In genomic region chr15:92074646-92075045, GRCh38 we compare ENCODE assay signal across 13 cellular contexts.
DNase-seq lines count a peak whose midpoint lies in the region; ATAC-seq and TF ChIP-seq lines count a peak whose summit lies in the region.
"Had no signal": no experiment of that assay in that cellular context is flagged by ENCODE, and none has a peak within 500 bp of the region (broad histone marks: within the 10 kb centered on the region; RNA-seq: fewer than 3 reads in every experiment).

No MANE protein-coding gene starts in this region.

- DNase-seq in activated naive CD4-positive, alpha-beta T cell treated with anti-CD3 and anti-CD28 coated beads, Interleukin-2, amount 10 ng/mL, durations not matched to agents 7 days and 5 days: peak; percentile 30
- DNase-seq in activated naive CD4-positive, alpha-beta T cell treated with anti-CD3 and anti-CD28 coated beads, Interleukin-2, amount 50 U/mL, for 16 hours: no peak
- DNase-seq in T-helper 17 cell (no peak), heart right ventricle (peak; percentile 44 to 70), upper lobe of left lung (peak in 1 of 2 donors; percentile 85), T1000 (lab: John Stamatoyannopoulos, UW) (no peak), cerebellar cortex (ENCODE audit: low spot score) (no peak)
- no peak for DNase-seq in stimulated activated naive CD8-positive, alpha-beta T cell treated with anti-CD3 and anti-CD28 coated beads, Interleukin-15, Interleukin-2, amounts not matched to agents 100 U/mL and 50 U/mL, for 24 hours
- DNase-seq: cerebellar nuclear complex; NCI-H1092 treated with DMSO at 0.1 percent for 48 hours; stimulated activated CD4-positive, alpha-beta T cell treated with anti-CD3 and anti-CD28 coated beads, Interleukin-1b, Interleukin-23, amount 100 ng/mL, for 48 hours had no signal

- no peaks in the 10 kb centered on the region for H3K9me3 ChIP-seq in T-helper 17 cell (ENCODE audit: control insufficient read depth, low read length, poor library complexity, severe bottlenecking)
- H3K9me3 ChIP-seq in heart right ventricle: no peaks in the 10 kb centered on the region
- no peaks in the 10 kb centered on the region for H3K9me3 ChIP-seq in upper lobe of left lung

- TF ChIP-seq CTCF in heart right ventricle (IDR thresholded peaks at IDR 0.05) (no peak), upper lobe of left lung (IDR thresholded peaks at IDR 0.05) (no peak)

- CTCF ChIA-PET in activated naive CD4-positive, alpha-beta T cell treated with anti-CD3 and anti-CD28 coated beads, Interleukin-2, amount 10 ng/mL, durations not matched to agents 7 days and 5 days (lab: Charles Lee): interaction anchor here (2.0 to 2.1 kb wide), 2 partner anchors 221 to 368 kb away, joined by 9 read pairs; partner anchors contain the start of gene SLCO3A1

- peaks cover 43% of the 10 kb centered on the region for H3K4me1 Mint-ChIP-seq in activated naive CD4-positive, alpha-beta T cell treated with anti-CD3 and anti-CD28 coated beads, Interleukin-2, amount 10 ng/mL, durations not matched to agents 7 days and 5 days
- H3K4me1 Mint-ChIP-seq in T-helper 17 cell: peaks cover 58% of the 10 kb centered on the region

- H3K27ac ChIP-seq in heart right ventricle (peak overlapping the region in 3 of 10 donors; percentile 18 to 43 (median 28)), upper lobe of left lung (peak overlapping the region; percentile 1 to 58 (median 47))

- ATAC-seq in T-helper 17 cell: no peak
- peak in 6 of 8 donors; percentile 16 to 54 (median 34) for ATAC-seq in heart right ventricle
- ATAC-seq in upper lobe of left lung (ENCODE audit: low FRiP score in 2 of 2): peak; percentile 54 to 73
- no peak for ATAC-seq in stimulated activated naive CD8-positive, alpha-beta T cell treated with anti-CD3 and anti-CD28 coated beads, Interleukin-15, Interleukin-2, amounts not matched to agents 100 U/mL and 50 U/mL, for 24 hours

- intact Hi-C loops in heart right ventricle (cut with DNase I): loop anchor here in 9 of 10 donors (5.0 to 10.0 kb wide), 11 partner anchors 100 to 772 kb away; partner anchors contain the start of gene SLCO3A1 (in 1 of the 9)

- H3K4me1 ChIP-seq in heart right ventricle (peaks cover 9 to 83% (median 73%) of the 10 kb centered on the region in 9 donors), upper lobe of left lung (peaks cover 40 to 63% (median 45%) of the 10 kb centered on the region in 4 donors)

- no peaks in the 10 kb centered on the region for H3K36me3 Mint-ChIP-seq in activated naive CD4-positive, alpha-beta T cell treated with anti-CD3 and anti-CD28 coated beads, Interleukin-2, amount 10 ng/mL, durations not matched to agents 7 days and 5 days
- no peaks in the 10 kb centered on the region for H3K36me3 Mint-ChIP-seq in T-helper 17 cell (ENCODE audit: low read depth)

- H3K27me3 Mint-ChIP-seq in activated naive CD4-positive, alpha-beta T cell treated with anti-CD3 and anti-CD28 coated beads, Interleukin-2, amount 10 ng/mL, durations not matched to agents 7 days and 5 days: no peaks in the 10 kb centered on the region
- no peaks in the 10 kb centered on the region for H3K27me3 Mint-ChIP-seq in T-helper 17 cell

- TF ChIP-seq POLR2A in upper lobe of left lung (IDR thresholded peaks at IDR 0.05): no peak

- no peak overlapping the region for H3K4me3 Mint-ChIP-seq in activated naive CD4-positive, alpha-beta T cell treated with anti-CD3 and anti-CD28 coated beads, Interleukin-2, amount 10 ng/mL, durations not matched to agents 7 days and 5 days
- H3K4me3 Mint-ChIP-seq in T-helper 17 cell: no peak overlapping the region
- H3K4me3 Mint-ChIP-seq: B cell, nephron had no signal

- no peak overlapping the region for H3K27ac Mint-ChIP-seq in activated naive CD4-positive, alpha-beta T cell treated with anti-CD3 and anti-CD28 coated beads, Interleukin-2, amount 10 ng/mL, durations not matched to agents 7 days and 5 days
- H3K27ac Mint-ChIP-seq in T-helper 17 cell: peak overlapping the region; percentile 61
- H3K27ac Mint-ChIP-seq: B cell, nephron had no signal

- H3K36me3 ChIP-seq in heart right ventricle (no peaks in the 10 kb centered on the region), upper lobe of left lung (no peaks in the 10 kb centered on the region)

- WGBS in heart right ventricle, 2 donors: 12 to 14% methylated on average over 5 of the region's 5 CpGs
- 13 to 19% methylated on average over 4 to 5 of the region's 5 CpGs for WGBS in upper lobe of left lung, 2 donors

- H3K4me3 ChIP-seq in heart right ventricle: no peak overlapping the region
- no peak overlapping the region for H3K4me3 ChIP-seq in upper lobe of left lung

- no peaks in the 10 kb centered on the region for H3K27me3 ChIP-seq in heart right ventricle
- H3K27me3 ChIP-seq in upper lobe of left lung: no peaks in the 10 kb centered on the region

- peak in 1 of 4 donors; percentile 79 for TF ChIP-seq EP300 in upper lobe of left lung (IDR thresholded peaks at IDR 0.05)

- H3K9me3 Mint-ChIP-seq in activated naive CD4-positive, alpha-beta T cell treated with anti-CD3 and anti-CD28 coated beads, Interleukin-2, amount 10 ng/mL, durations not matched to agents 7 days and 5 days: no peaks in the 10 kb centered on the region
- H3K9me3 Mint-ChIP-seq: nephron had no signal

Comparison
In these comparisons a context has a peak if more than half of its experiments do, and no peak if none do; other contexts are left out.
1. DNase-seq: peak in activated naive CD4-positive, alpha-beta T cell treated with anti-CD3 and anti-CD28 coated beads, Interleukin-2, amount 10 ng/mL, durations not matched to agents 7 days and 5 days (single experiment) and heart right ventricle (2 of 2); none in activated naive CD4-positive, alpha-beta T cell treated with anti-CD3 and anti-CD28 coated beads, Interleukin-2, amount 50 U/mL, for 16 hours (single experiment), T-helper 17 cell (0 of 3), T1000 (single experiment), stimulated activated naive CD8-positive, alpha-beta T cell treated with anti-CD3 and anti-CD28 coated beads, Interleukin-15, Interleukin-2, amounts not matched to agents 100 U/mL and 50 U/mL, for 24 hours (single experiment) and cerebellar cortex (single experiment).
2. ATAC-seq: peak in heart right ventricle (6 of 8) and upper lobe of left lung (2 of 2); none in T-helper 17 cell (single experiment) and stimulated activated naive CD8-positive, alpha-beta T cell treated with anti-CD3 and anti-CD28 coated beads, Interleukin-15, Interleukin-2, amounts not matched to agents 100 U/mL and 50 U/mL, for 24 hours (single experiment).